In genomic region chr2:133816037-133816436, GRCh38 we compare ENCODE assay signal across 25 cellular contexts.
DNase-seq lines count a peak whose midpoint lies in the region; ATAC-seq, FAIRE-seq and TF ChIP-seq lines count a peak whose summit lies in the region.
"Had no signal": no experiment of that assay in that cellular context is flagged by ENCODE, and none has a peak within 500 bp of the region (broad histone marks: within the 10 kb centered on the region; RNA-seq: fewer than 3 reads in every experiment).

No MANE protein-coding gene starts in this region.

- H3K36me3 Mint-ChIP-seq in natural killer cell treated with Interleukin-12 subunit alpha and Interleukin-12 subunit beta and Interleukin-15 and Interleukin-18, amount 100 ng/mL, for 72 hours, result no peaks in the 10 kb centered on the region
- H3K36me3 Mint-ChIP-seq in natural killer cell (no peaks in the 10 kb centered on the region), astrocyte (ENCODE audit: low read depth, unreplicated experiment) (no peaks in the 10 kb centered on the region)
- H3K36me3 Mint-ChIP-seq in stimulated activated memory B cell treated with anti-CD40 and anti-IgM and Interleukin-4, amounts not matched to agents 10 μg/mL and 1 μg/mL and 100 μg/mL, for 72 hours, result peaks cover 8% of the 10 kb centered on the region
- H3K36me3 Mint-ChIP-seq: CD4-positive, CD25-positive, alpha-beta regulatory T cell; CD8-positive, alpha-beta memory T cell; IgD-negative memory B cell had no signal

- H3K4me1 ChIP-seq in astrocyte (ENCODE audit: insufficient read depth, low read length) (peaks cover 41% of the 10 kb centered on the region), kidney (ENCODE audit: control insufficient read depth in 1 of 2, insufficient read depth in 1 of 2, low read depth in 1 of 2, low read length in 2 of 2) (no peaks in the 10 kb centered on the region), foreskin keratinocyte (peaks cover 38% of the 10 kb centered on the region)

- H3K27me3 ChIP-seq in astrocyte (ENCODE audit: insufficient read depth, low read length) (no peaks in the 10 kb centered on the region), foreskin keratinocyte (no peaks in the 10 kb centered on the region)
- H3K27me3 ChIP-seq: BE2C had no signal

- no peak overlapping the region for H3K4me3 Mint-ChIP-seq in natural killer cell treated with Interleukin-12 subunit alpha and Interleukin-12 subunit beta and Interleukin-15 and Interleukin-18, amount 100 ng/mL, for 72 hours
- no peak overlapping the region for H3K4me3 Mint-ChIP-seq in natural killer cell
- no peak overlapping the region for H3K4me3 Mint-ChIP-seq in astrocyte (ENCODE audit: unreplicated experiment)
- H3K4me3 Mint-ChIP-seq in stimulated activated memory B cell treated with anti-CD40 and anti-IgM and Interleukin-4, amounts not matched to agents 10 μg/mL and 1 μg/mL and 100 μg/mL, for 72 hours, result no peak overlapping the region
- H3K4me3 Mint-ChIP-seq: CD4-positive, CD25-positive, alpha-beta regulatory T cell; CD8-positive, alpha-beta memory T cell; IgD-negative memory B cell had no signal

- H3K4me2 ChIP-seq in astrocyte (ENCODE audit: low read length), result no peak overlapping the region

- no peak overlapping the region for H3K9ac ChIP-seq in astrocyte (ENCODE audit: low read length)
- H3K9ac ChIP-seq in kidney (ENCODE audit: low read length in 2 of 2), result no peak overlapping the region
- H3K9ac ChIP-seq: GM23248 had no signal

- H3K36me3 ChIP-seq in astrocyte (ENCODE audit: insufficient read depth, low read length) (no peaks in the 10 kb centered on the region), kidney (ENCODE audit: control insufficient read depth in 1 of 2, insufficient read depth in 2 of 2, low read length in 2 of 2) (no peaks in the 10 kb centered on the region)
- H3K36me3 ChIP-seq: BE2C had no signal

- H4K20me1 ChIP-seq in astrocyte (ENCODE audit: insufficient read depth, low read length), result no peaks in the 10 kb centered on the region

- H2AFZ ChIP-seq in astrocyte (ENCODE audit: low read depth, low read length), result no peak overlapping the region
- H2AFZ ChIP-seq: GM23248 had no signal

- H3K9me3 Mint-ChIP-seq in natural killer cell treated with Interleukin-12 subunit alpha and Interleukin-12 subunit beta and Interleukin-15 and Interleukin-18, amount 100 ng/mL, for 72 hours, result peaks cover 9% of the 10 kb centered on the region
- H3K9me3 Mint-ChIP-seq in natural killer cell (peaks cover 10 to 14% of the 10 kb centered on the region in 2 donors), astrocyte (ENCODE audit: unreplicated experiment) (peaks cover 2% of the 10 kb centered on the region)
- peaks cover 17% of the 10 kb centered on the region for H3K9me3 Mint-ChIP-seq in stimulated activated memory B cell treated with anti-CD40 and anti-IgM and Interleukin-4, amounts not matched to agents 10 μg/mL and 1 μg/mL and 100 μg/mL, for 72 hours

- TF ChIP-seq CTCF in natural killer cell (IDR thresholded peaks at IDR 0.05) (no peak), astrocyte (IDR thresholded peaks at IDR 0.05; ENCODE audit: insufficient read depth, low read depth, low read length) (no peak), kidney (IDR thresholded peaks at IDR 0.05; ENCODE audit: borderline replicate concordance, extremely low read depth, insufficient read depth) (no peak), foreskin keratinocyte (conservative IDR thresholded peaks at IDR 0.05) (no peak)

- H3K27ac ChIP-seq in astrocyte (ENCODE audit: low read depth, low read length) (peak overlapping the region; percentile 8), kidney (ENCODE audit: low read depth in 2 of 2, low read length in 2 of 2) (no peak overlapping the region), foreskin keratinocyte (no peak overlapping the region)
- H3K27ac ChIP-seq: GM23248 had no signal

- H3K4me3 ChIP-seq in astrocyte (ENCODE audit: insufficient read depth, low read depth, low read length), result no peak overlapping the region
- H3K4me3 ChIP-seq in kidney (ENCODE audit: low read length in 2 of 2), result no peak overlapping the region
- H3K4me3 ChIP-seq: GM23248 had no signal

- peaks cover 0 to 1% of the 10 kb centered on the region in 2 donors for H3K27me3 Mint-ChIP-seq in natural killer cell treated with Interleukin-12 subunit alpha and Interleukin-12 subunit beta and Interleukin-15 and Interleukin-18, amount 100 ng/mL, for 72 hours
- H3K27me3 Mint-ChIP-seq in natural killer cell (ENCODE audit: low read depth in 2 of 2) (no peaks in the 10 kb centered on the region), astrocyte (ENCODE audit: low read depth, unreplicated experiment) (no peaks in the 10 kb centered on the region)
- peaks cover 19% of the 10 kb centered on the region for H3K27me3 Mint-ChIP-seq in stimulated activated memory B cell treated with anti-CD40 and anti-IgM and Interleukin-4, amounts not matched to agents 10 μg/mL and 1 μg/mL and 100 μg/mL, for 72 hours
- H3K27me3 Mint-ChIP-seq: CD4-positive, CD25-positive, alpha-beta regulatory T cell; IgD-negative memory B cell had no signal

- H3K27ac Mint-ChIP-seq in natural killer cell treated with Interleukin-12 subunit alpha and Interleukin-12 subunit beta and Interleukin-15 and Interleukin-18, amount 100 ng/mL, for 72 hours, result no peak overlapping the region
- H3K27ac Mint-ChIP-seq in natural killer cell (no peak overlapping the region), astrocyte (ENCODE audit: unreplicated experiment) (no peak overlapping the region)
- no peak overlapping the region for H3K27ac Mint-ChIP-seq in stimulated activated memory B cell treated with anti-CD40 and anti-IgM and Interleukin-4, amounts not matched to agents 10 μg/mL and 1 μg/mL and 100 μg/mL, for 72 hours
- H3K27ac Mint-ChIP-seq: CD8-positive, alpha-beta memory T cell; IgD-negative memory B cell had no signal

- peaks cover 0 to 5% of the 10 kb centered on the region in 2 donors for H3K4me1 Mint-ChIP-seq in natural killer cell treated with Interleukin-12 subunit alpha and Interleukin-12 subunit beta and Interleukin-15 and Interleukin-18, amount 100 ng/mL, for 72 hours (ENCODE audit: low read depth in 2 of 2)
- H3K4me1 Mint-ChIP-seq in natural killer cell (no peaks in the 10 kb centered on the region), astrocyte (ENCODE audit: low read depth, unreplicated experiment) (peaks cover 49% of the 10 kb centered on the region)
- peaks cover 12% of the 10 kb centered on the region for H3K4me1 Mint-ChIP-seq in stimulated activated memory B cell treated with anti-CD40 and anti-IgM and Interleukin-4, amounts not matched to agents 10 μg/mL and 1 μg/mL and 100 μg/mL, for 72 hours
- H3K4me1 Mint-ChIP-seq: CD4-positive, CD25-positive, alpha-beta regulatory T cell; CD8-positive, alpha-beta memory T cell had no signal

- ATAC-seq in natural killer cell treated with Interleukin-12 subunit alpha and Interleukin-12 subunit beta and Interleukin-15 and Interleukin-18, amount 100 ng/mL, for 72 hours, result peak; percentile 20 to 46
- no peak for ATAC-seq in natural killer cell
- no peak for ATAC-seq in stimulated activated memory B cell treated with anti-CD40 and anti-IgM and Interleukin-4, amounts not matched to agents 10 μg/mL and 1 μg/mL and 100 μg/mL, for 72 hours
- ATAC-seq in foreskin keratinocyte, result no peak

- H3K9me3 ChIP-seq in astrocyte (ENCODE audit: insufficient read depth, low read depth, low read length) (no peaks in the 10 kb centered on the region), kidney (ENCODE audit: control insufficient read depth in 1 of 2, low read length in 2 of 2) (no peaks in the 10 kb centered on the region)
- H3K9me3 ChIP-seq: BE2C had no signal

- intact Hi-C loops in natural killer cell (cut with micrococcal nuclease) (no loop called here), kidney (cut with DNase I) (no loop called here)

- no peak for DNase-seq in natural killer cell treated with Interleukin-12 subunit alpha and Interleukin-12 subunit beta and Interleukin-15 and Interleukin-18, amount 100 ng/mL, for 72 hours (ENCODE audit: low spot score)
- DNase-seq in natural killer cell (no peak), astrocyte (ENCODE audit: low read depth) (no peak), kidney (peak; percentile 65), NCI-H1048 (lab: John Stamatoyannopoulos, UW) (no peak), SIG-M5 (lab: John Stamatoyannopoulos, UW) (no peak), foreskin keratinocyte (no peak)
- DNase-seq: 8988T; ACHN; BE2C; C1 segment of cervical spinal cord; CD4-positive, CD25-positive, alpha-beta regulatory T cell; CD8-positive, alpha-beta memory T cell; COR-L47; DMS 273 treated with DMSO at 0.1 percent for 48 hours; DMS53; DND-41; EL; GM23248; HCEC 1CT had no signal

- FAIRE-seq in astrocyte (lab: Jason Lieb, UNC) (no peak), kidney (lab: Jason Lieb, UNC) (no peak)
- FAIRE-seq: GM12891, H54, HTR-8/SVneo had no signal

- no peaks in the 10 kb centered on the region for H3K79me2 ChIP-seq in astrocyte (ENCODE audit: insufficient read depth, low read length)

Comparison
In these comparisons a context has a peak if more than half of its experiments do, and no peak if none do; other contexts are left out.
1. ATAC-seq: peak in natural killer cell treated with Interleukin-12 subunit alpha and Interleukin-12 subunit beta and Interleukin-15 and Interleukin-18, amount 100 ng/mL, for 72 hours (2 of 2); none in natural killer cell (0 of 3), stimulated activated memory B cell treated with anti-CD40 and anti-IgM and Interleukin-4, amounts not matched to agents 10 μg/mL and 1 μg/mL and 100 μg/mL, for 72 hours (single experiment) and foreskin keratinocyte (single experiment).